Comparison of ENCODE assay signal across 22 cellular contexts in the genomic region with DNA sequence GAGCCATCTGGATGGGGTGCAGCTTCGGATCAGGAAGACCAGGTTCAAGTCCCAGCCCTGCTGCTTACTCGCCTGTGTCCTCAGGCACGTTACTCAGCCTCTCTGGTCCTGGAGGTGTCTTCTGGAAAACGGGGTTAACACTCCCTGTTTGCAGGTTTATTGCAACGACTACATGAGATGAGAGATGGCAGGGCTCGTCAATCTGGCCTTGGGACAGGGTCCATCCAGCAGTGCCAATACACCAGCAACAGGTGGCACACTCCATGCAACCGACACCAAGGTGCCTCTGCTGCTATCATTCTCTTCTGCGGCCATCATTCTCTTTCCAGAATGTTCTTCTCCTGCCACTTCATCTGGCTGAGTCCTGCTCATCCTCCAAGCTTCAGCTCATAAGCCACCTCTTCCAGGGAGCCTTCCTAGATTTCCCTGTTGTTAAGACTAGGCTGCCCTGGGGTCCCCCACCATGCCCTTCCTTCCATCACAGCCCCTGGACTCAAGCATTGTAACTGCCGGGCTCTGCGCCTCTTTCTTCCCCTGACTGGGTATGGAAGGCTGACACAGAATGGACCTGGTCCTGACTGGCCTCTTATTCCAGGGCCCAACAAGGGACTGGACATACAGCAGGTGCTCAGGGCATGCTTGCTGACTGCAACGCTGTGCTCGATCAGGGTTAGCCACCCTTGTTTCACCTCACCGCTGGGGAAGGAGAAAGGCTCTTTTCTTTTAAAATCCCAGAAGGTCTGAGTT.
DNase-seq lines count a peak whose midpoint lies in the region; ATAC-seq and TF ChIP-seq lines count a peak whose summit lies in the region.
"Had no signal": no experiment of that assay in that cellular context is flagged by ENCODE, and none has a peak within 500 bp of the region (broad histone marks: within the 10 kb centered on the region; RNA-seq: fewer than 3 reads in every experiment).

No MANE protein-coding gene starts in this region.

- TF ChIP-seq RAD21 in SK-N-SH (IDR thresholded peaks at IDR 0.05; ENCODE audit: low read length): no peak

- TF ChIP-seq EP300 in SK-N-SH (IDR thresholded peaks at IDR 0.05; ENCODE audit: borderline replicate concordance in 1 of 2, low read depth in 1 of 2, low read length in 1 of 2) (no peak), ovary (IDR thresholded peaks at IDR 0.05) (no peak)

- H3K9me3 ChIP-seq in SK-N-SH (no peaks in the 10 kb centered on the region), ovary (no peaks in the 10 kb centered on the region)
- H3K9me3 ChIP-seq: breast epithelium had no signal

- peaks cover 16 to 20% of the 10 kb centered on the region in 2 donors for H3K4me1 Mint-ChIP-seq in natural killer cell treated with Interleukin-12 subunit alpha and Interleukin-12 subunit beta and Interleukin-15 and Interleukin-18, amount 100 ng/mL, for 72 hours (ENCODE audit: low read depth in 2 of 2)
- H3K4me1 Mint-ChIP-seq in natural killer cell: peaks cover 7% of the 10 kb centered on the region in 2 donors

- H3K9me3 Mint-ChIP-seq in natural killer cell treated with Interleukin-12 subunit alpha and Interleukin-12 subunit beta and Interleukin-15 and Interleukin-18, amount 100 ng/mL, for 72 hours: no peaks in the 10 kb centered on the region
- H3K9me3 Mint-ChIP-seq in natural killer cell: no peaks in the 10 kb centered on the region
- H3K9me3 Mint-ChIP-seq: CD8-positive, alpha-beta T cell; neural crest cell; stimulated activated effector memory CD8-positive, alpha-beta T cell treated with anti-CD3 and anti-CD28 coated beads, Interleukin-12 subunit alpha, Interleukin-12 subunit beta, amount 100 ng/mL, for 72 hours had no signal

- H4K20me1 ChIP-seq in SK-N-SH (ENCODE audit: insufficient read depth): no peaks in the 10 kb centered on the region

- no peaks in the 10 kb centered on the region for H3F3A ChIP-seq in SK-N-SH (replicated peaks; ENCODE audit: insufficient read depth)

- no peak for ATAC-seq in SK-N-SH treated with all-trans-retinoic acid at 6 μM for 48 hours
- ATAC-seq in natural killer cell treated with Interleukin-12 subunit alpha and Interleukin-12 subunit beta and Interleukin-15 and Interleukin-18, amount 100 ng/mL, for 72 hours: no peak
- no peak for ATAC-seq in natural killer cell
- ATAC-seq: activated CD4-positive, CD25-positive, alpha-beta regulatory T cell treated with anti-CD3 and anti-CD28 coated beads, Interleukin-2, amount 50 U/mL, for 24 hours; CD8-positive, alpha-beta T cell had no signal

- no peak overlapping the region for H3K4me3 Mint-ChIP-seq in natural killer cell treated with Interleukin-12 subunit alpha and Interleukin-12 subunit beta and Interleukin-15 and Interleukin-18, amount 100 ng/mL, for 72 hours
- no peak overlapping the region for H3K4me3 Mint-ChIP-seq in natural killer cell
- H3K4me3 Mint-ChIP-seq: CD8-positive, alpha-beta T cell; neural crest cell; stimulated activated effector memory CD8-positive, alpha-beta T cell treated with anti-CD3 and anti-CD28 coated beads, Interleukin-12 subunit alpha, Interleukin-12 subunit beta, amount 100 ng/mL, for 72 hours had no signal

- no peak overlapping the region for H2AFZ ChIP-seq in SK-N-SH (ENCODE audit: low read depth)

- no peaks in the 10 kb centered on the region for H3K36me3 Mint-ChIP-seq in natural killer cell treated with Interleukin-12 subunit alpha and Interleukin-12 subunit beta and Interleukin-15 and Interleukin-18, amount 100 ng/mL, for 72 hours
- H3K36me3 Mint-ChIP-seq in natural killer cell: no peaks in the 10 kb centered on the region
- H3K36me3 Mint-ChIP-seq: CD8-positive, alpha-beta T cell; stimulated activated effector memory CD8-positive, alpha-beta T cell treated with anti-CD3 and anti-CD28 coated beads, Interleukin-12 subunit alpha, Interleukin-12 subunit beta, amount 100 ng/mL, for 72 hours had no signal

- no peaks in the 10 kb centered on the region for H3K36me3 ChIP-seq in SK-N-SH (replicated peaks in 1 of 2; ENCODE audit: control insufficient read depth in 1 of 2, insufficient read depth in 2 of 2, low read length in 1 of 2)
- no peaks in the 10 kb centered on the region for H3K36me3 ChIP-seq in ovary
- H3K36me3 ChIP-seq: breast epithelium had no signal

- no peaks in the 10 kb centered on the region for H3K9me2 ChIP-seq in SK-N-SH

- H3K27ac ChIP-seq in SK-N-SH (ENCODE audit: low read depth in 2 of 2, low read length in 1 of 2) (no peak overlapping the region), ovary (no peak overlapping the region)
- H3K27ac ChIP-seq: 22Rv1, breast epithelium had no signal

- H3K4me3 ChIP-seq in SK-N-SH (ENCODE audit: low read depth in 2 of 2, low read length in 1 of 2): no peak overlapping the region
- no peak overlapping the region for H3K4me3 ChIP-seq in ovary
- H3K4me3 ChIP-seq: breast epithelium had no signal

- TF ChIP-seq POLR2A in ovary (IDR thresholded peaks at IDR 0.05): no peak

- CTCF ChIA-PET in SK-N-SH (lab: Yijun Ruan, JAX): interaction anchor here (1.1 to 1.2 kb wide), 2 partner anchors 14 to 95 kb away, joined by 3 read pairs; no protein-coding TSS in a partner anchor

- POLR2A ChIA-PET in SK-N-SH (lab: Yijun Ruan, JAX): no interaction called here

- peaks cover 11 to 14% of the 10 kb centered on the region in 2 donors for H3K27me3 Mint-ChIP-seq in natural killer cell treated with Interleukin-12 subunit alpha and Interleukin-12 subunit beta and Interleukin-15 and Interleukin-18, amount 100 ng/mL, for 72 hours
- peaks cover 16 to 17% of the 10 kb centered on the region in 2 donors for H3K27me3 Mint-ChIP-seq in natural killer cell (ENCODE audit: low read depth in 2 of 2)

- intact Hi-C loops in natural killer cell (cut with micrococcal nuclease) (no loop called here), ovary (cut with DNase I) (no loop called here)

- WGBS in SK-N-SH (ENCODE audit: low lambda C conversion rate): 83% methylated on average over 11 of the region's 13 CpGs
- WGBS in ovary, 3 donors: 80 to 83% (median 81%) methylated on average over 13 of the region's 13 CpGs

- H3K4me1 ChIP-seq in SK-N-SH (ENCODE audit: control insufficient read depth in 1 of 2, insufficient read depth in 2 of 2, low read depth in 1 of 2, low read length in 1 of 2) (peaks cover 6 to 48% of the 10 kb centered on the region in 2 experiments; a peak in 1 of 4 replicates), ovary (ENCODE audit: insufficient read depth) (no peaks in the 10 kb centered on the region)
- H3K4me1 ChIP-seq: breast epithelium had no signal

- H3K79me2 ChIP-seq in SK-N-SH (ENCODE audit: insufficient read depth): no peaks in the 10 kb centered on the region

- H3K4me2 ChIP-seq in SK-N-SH: no peak overlapping the region

- no peak overlapping the region for H3K9ac ChIP-seq in SK-N-SH

- TF ChIP-seq CTCF in SK-N-SH (IDR thresholded peaks at IDR 0.05): no peak
- no peak for TF ChIP-seq CTCF in natural killer cell (IDR thresholded peaks at IDR 0.05)
- no peak for TF ChIP-seq CTCF in ovary (IDR thresholded peaks at IDR 0.05)

- H3K27me3 ChIP-seq in SK-N-SH (ENCODE audit: insufficient read depth) (no peaks in the 10 kb centered on the region), ovary (no peaks in the 10 kb centered on the region)
- H3K27me3 ChIP-seq: breast epithelium had no signal

- DNase-seq in SK-N-SH (peak; percentile 5), natural killer cell (no peak), ovary (peak in 3 of 5 donors; percentile 2 to 7 (median 5)), NCI-H2029 (lab: John Stamatoyannopoulos, UW) (no peak), GOT3 (lab: John Stamatoyannopoulos, UW) (no peak), NCI-H526 treated with DMSO at 0.1 percent for 48 hours (lab: John Stamatoyannopoulos, UW) (no peak)
- peak; percentile 42 for DNase-seq in natural killer cell treated with Interleukin-12 subunit alpha and Interleukin-12 subunit beta and Interleukin-15 and Interleukin-18, amount 100 ng/mL, for 72 hours (ENCODE audit: low spot score)
- DNase-seq: activated CD8-positive, alpha-beta memory T cell treated with anti-CD3 and anti-CD28 coated beads for 24 hours; cortex of kidney; DMS153; NCI-H1105; NCI-H524 treated with DMSO at 0.1 percent for 48 hours; RPMI8226; stimulated activated CD4-positive, alpha-beta T cell treated with anti-CD3 and anti-CD28 coated beads, Interleukin-2, amount 100 ng/mL, for 24 hours had no signal

- H3K27ac Mint-ChIP-seq in natural killer cell treated with Interleukin-12 subunit alpha and Interleukin-12 subunit beta and Interleukin-15 and Interleukin-18, amount 100 ng/mL, for 72 hours: no peak overlapping the region
- H3K27ac Mint-ChIP-seq in natural killer cell: no peak overlapping the region
- H3K27ac Mint-ChIP-seq: CD8-positive, alpha-beta T cell; progenitor cell of endocrine pancreas; stimulated activated effector memory CD8-positive, alpha-beta T cell treated with anti-CD3 and anti-CD28 coated beads, Interleukin-12 subunit alpha, Interleukin-12 subunit beta, amount 100 ng/mL, for 72 hours had no signal

TF ChIP-seq in SK-N-SH, 30 proteins besides CTCF, POLR2A, EP300 and RAD21:
- TF ChIP-seq JUND (IDR thresholded peaks at IDR 0.05) (no peak), RCOR1 (IDR thresholded peaks at IDR 0.05; ENCODE audit: low read length) (no peak), RXRA (IDR thresholded peaks at IDR 0.05; ENCODE audit: borderline replicate concordance, low read depth) (no peak)
TF ChIP-seq in SK-N-SH: peak in this region for 0.

TF ChIP-seq in SK-N-SH treated with all-trans-retinoic acid at 6 μM for 48 hours, 23 proteins besides CTCF, POLR2A, EP300 and RAD21 (continues in another document):
- TF ChIP-seq GLIS3 (CRISPR knock-in tag; IDR thresholded peaks at IDR 0.05) (no peak), PPARA (CRISPR knock-in tag; IDR thresholded peaks at IDR 0.05; ENCODE audit: borderline replicate concordance) (no peak), OSR1 (CRISPR knock-in tag; IDR thresholded peaks at IDR 0.05) (no peak), ESRRG (CRISPR knock-in tag; IDR thresholded peaks at IDR 0.05) (no peak), ZFP3 (CRISPR knock-in tag; IDR thresholded peaks at IDR 0.05) (no peak), ZC3H10 (CRISPR knock-in tag; IDR thresholded peaks at IDR 0.05) (no peak)
- TF ChIP-seq, protein P1, sequence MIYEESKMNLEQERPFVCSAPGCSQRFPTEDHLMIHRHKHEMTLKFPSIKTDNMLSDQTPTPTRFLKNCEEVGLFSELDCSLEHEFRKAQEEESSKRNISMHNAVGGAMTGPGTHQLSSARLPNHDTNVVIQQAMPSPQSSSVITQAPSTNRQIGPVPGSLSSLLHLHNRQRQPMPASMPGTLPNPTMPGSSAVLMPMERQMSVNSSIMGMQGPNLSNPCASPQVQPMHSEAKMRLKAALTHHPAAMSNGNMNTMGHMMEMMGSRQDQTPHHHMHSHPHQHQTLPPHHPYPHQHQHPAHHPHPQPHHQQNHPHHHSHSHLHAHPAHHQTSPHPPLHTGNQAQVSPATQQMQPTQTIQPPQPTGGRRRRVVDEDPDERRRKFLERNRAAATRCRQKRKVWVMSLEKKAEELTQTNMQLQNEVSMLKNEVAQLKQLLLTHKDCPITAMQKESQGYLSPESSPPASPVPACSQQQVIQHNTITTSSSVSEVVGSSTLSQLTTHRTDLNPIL (CRISPR knock-in tag; IDR thresholded peaks at IDR 0.05; ENCODE audit: low read depth): no peak

Comparison
In these comparisons a context has a peak if more than half of its experiments do, and no peak if none do; other contexts are left out.
1. DNase-seq: peak in SK-N-SH (single experiment), natural killer cell treated with Interleukin-12 subunit alpha and Interleukin-12 subunit beta and Interleukin-15 and Interleukin-18, amount 100 ng/mL, for 72 hours (single experiment) and ovary (3 of 5); none in natural killer cell (single experiment), NCI-H2029 (single experiment), GOT3 (single experiment) and NCI-H526 treated with DMSO at 0.1 percent for 48 hours (single experiment).